Comparison of ENCODE assay signal across 8 cellular contexts in genomic region chr7:18494821-18495408, GRCh38. TPM values are rescaled to one million over a fixed set of nuclear protein-coding genes. Genes with fewer than 3 reads are reported as not detected.
DNase-seq lines count a peak whose midpoint lies in the region; ATAC-seq and TF ChIP-seq lines count a peak whose summit lies in the region.

No MANE protein-coding gene starts in this region.

- CTCF ChIA-PET in PC-9 (lab: Charles Lee): interaction anchor here (0.7 to 1.2 kb wide), 2 partner anchors 17 to 137 kb away, joined by 3 read pairs; no protein-coding TSS in a partner anchor

- no peak overlapping the region; the same call in 1 of the 2 replicates for H3K4me2 ChIP-seq in PC-9

- no peaks in the 10 kb centered on the region; the same call in 1 of the 2 replicates for H3K9me3 ChIP-seq in PC-9 (ENCODE audit: insufficient read depth, low read depth)

- POLR2A ChIA-PET in PC-9 (lab: Charles Lee; ENCODE audit: unreplicated experiment): no interaction called here

- no peaks in the 10 kb centered on the region for H3K36me3 ChIP-seq in PC-9 (ENCODE audit: low read depth)

- peak in 2 of 3 experiments; percentile 59 to 87 for DNase-seq in NCI-H1417 (lab: John Stamatoyannopoulos, UW)
- no peak for DNase-seq in NCI-H1417 treated with DMSO at 0.1 percent for 48 hours (lab: John Stamatoyannopoulos, UW)
- no peak for DNase-seq in PC-9
- peak; percentile 24 for DNase-seq in fibroblast of gingiva (ENCODE audit: low read depth)
- DNase-seq in putamen (ENCODE audit: low spot score): peak; percentile 57
- DNase-seq in T-helper 1 cell: no peak
- DNase-seq in NCI-H524 treated with DMSO at 0.1 percent for 48 hours (lab: John Stamatoyannopoulos, UW): no peak

- H3K4me1 ChIP-seq in PC-9 (replicated peaks; ENCODE audit: insufficient read depth): no peaks in the 10 kb centered on the region

- H2AFZ ChIP-seq in PC-9: peak overlapping the region; percentile 59

- H3F3A ChIP-seq in PC-9 (ENCODE audit: insufficient read depth, low read depth): no peaks in the 10 kb centered on the region

- H4K20me1 ChIP-seq in PC-9 (ENCODE audit: insufficient read depth): no peaks in the 10 kb centered on the region

- H3K27me3 ChIP-seq in PC-9 (ENCODE audit: insufficient read depth, low read depth): no peaks in the 10 kb centered on the region

- H3K79me2 ChIP-seq in PC-9 (ENCODE audit: low read depth): no peaks in the 10 kb centered on the region

- H3K4me3 ChIP-seq in PC-9: no peak overlapping the region

- ATAC-seq in HG02870 (IDR thresholded peaks at IDR 0.05; ENCODE audit: unreplicated experiment): peak; percentile 45

- H3K27ac ChIP-seq in PC-9: no peak overlapping the region

- intact Hi-C loops in PC-9 (cut with micrococcal nuclease; ENCODE audit: unreplicated experiment): loop anchor here (1.0 kb wide), 1 partner anchor 13 kb away; no protein-coding TSS in a partner anchor

- BruUV-seq in PC-9 (replicated peaks; lab: Mats Ljungman, UMichigan): no TSS peak

- no peak for TF ChIP-seq CTCF in PC-9 (conservative IDR thresholded peaks at IDR 0.05)

- peaks cover 3% of the 10 kb centered on the region; the same call in 1 of the 2 replicates for H3K9me2 ChIP-seq in PC-9 (ENCODE audit: insufficient read depth)

RNA-seq across cellular contexts. Expression of gene HDAC9, which starts 0.6 kb away (rescaled TPM):
- total RNA-seq in PC-9 (2021): 14.7 TPM in 2 replicates

Comparison
In these comparisons a context has a peak if more than half of its experiments do, and no peak if none do; other contexts are left out.
1. DNase-seq: peak in NCI-H1417 (2 of 3), fibroblast of gingiva (single experiment) and putamen (single experiment); none in NCI-H1417 treated with DMSO at 0.1 percent for 48 hours (single experiment), PC-9 (0 of 2), T-helper 1 cell (0 of 5) and NCI-H524 treated with DMSO at 0.1 percent for 48 hours (single experiment).